22 cellular contexts compared by ENCODE assay signal in genomic region chr16:65413861-65414260, GRCh38.
DNase-seq lines count a peak whose midpoint lies in the region; ATAC-seq, FAIRE-seq and TF ChIP-seq lines count a peak whose summit lies in the region.
"Had no signal": no experiment of that assay in that cellular context is flagged by ENCODE, and none has a peak within 500 bp of the region (broad histone marks: within the 10 kb centered on the region; RNA-seq: fewer than 3 reads in every experiment).

No MANE protein-coding gene starts in this region.

- POLR2A ChIA-PET in PC-3 (lab: Charles Lee; ENCODE audit: unreplicated experiment), result no interaction called here

- H3K36me3 ChIP-seq in PC-3 (ENCODE audit: low read depth, low read length) (no peaks in the 10 kb centered on the region), bronchial epithelial cell (ENCODE audit: control insufficient read depth, insufficient read depth, low read length) (no peaks in the 10 kb centered on the region)
- H3K36me3 ChIP-seq: SJCRH30 had no signal

- FAIRE-seq in bronchial epithelial cell (lab: Jason Lieb, UNC), result no peak
- FAIRE-seq: GM19239, H1 had no signal

- no peaks in the 10 kb centered on the region for H3K9me3 ChIP-seq in PC-3 (ENCODE audit: low read length)
- H3K9me3 ChIP-seq: SJCRH30 had no signal

- ATAC-seq in PC-3 (no peak; the same call in 1 of the 2 replicates), GM19035 (IDR thresholded peaks at IDR 0.05; ENCODE audit: unreplicated experiment) (no peak)

- H3K36me3 Mint-ChIP-seq in activated naive CD4-positive, alpha-beta T cell treated with anti-CD3 and anti-CD28 coated beads, Interleukin-2, amount 10 ng/mL, durations not matched to agents 7 days and 5 days, result no peaks in the 10 kb centered on the region

- peaks cover 10% of the 10 kb centered on the region for H3F3A ChIP-seq in PC-3 (ENCODE audit: low read length, unreplicated experiment)

- no peaks in the 10 kb centered on the region for H3K27me3 Mint-ChIP-seq in activated naive CD4-positive, alpha-beta T cell treated with anti-CD3 and anti-CD28 coated beads, Interleukin-2, amount 10 ng/mL, durations not matched to agents 7 days and 5 days

- H3K4me3 Mint-ChIP-seq in activated naive CD4-positive, alpha-beta T cell treated with anti-CD3 and anti-CD28 coated beads, Interleukin-2, amount 10 ng/mL, durations not matched to agents 7 days and 5 days, result no peak overlapping the region

- H3K9me2 ChIP-seq in PC-3 (replicated peaks; ENCODE audit: low read length), result no peaks in the 10 kb centered on the region

- peaks cover 11% of the 10 kb centered on the region for H3K9me3 Mint-ChIP-seq in activated naive CD4-positive, alpha-beta T cell treated with anti-CD3 and anti-CD28 coated beads, Interleukin-2, amount 10 ng/mL, durations not matched to agents 7 days and 5 days

- intact Hi-C loops in PC-3 (cut with micrococcal nuclease), result loop anchor here (2.0 to 10.0 kb wide), 5 partner anchors 37 to 861 kb away; partner anchors contain the start of gene CDH11

- H4K20me1 ChIP-seq in PC-3 (ENCODE audit: low read length), result no peaks in the 10 kb centered on the region

- H3K4me2 ChIP-seq in PC-3 (ENCODE audit: low read length), result peak overlapping the region; percentile 72
- H3K4me2 ChIP-seq: PC-9 had no signal

- BruUV-seq in PC-3 (replicated peaks; lab: Mats Ljungman, UMichigan), result no TSS peak

- H3K27ac Mint-ChIP-seq in activated naive CD4-positive, alpha-beta T cell treated with anti-CD3 and anti-CD28 coated beads, Interleukin-2, amount 10 ng/mL, durations not matched to agents 7 days and 5 days, result no peak overlapping the region

- H3K4me3 ChIP-seq in PC-3 (ENCODE audit: low read length), result no peak overlapping the region
- no peak overlapping the region for H3K4me3 ChIP-seq in bronchial epithelial cell (ENCODE audit: low read depth, low read length)
- H3K4me3 ChIP-seq: PC-9, SJCRH30 had no signal

- H3K9ac ChIP-seq in PC-3 (ENCODE audit: low read length), result no peak overlapping the region; the same call in 1 of the 2 replicates

- H3K79me2 ChIP-seq in PC-3 (ENCODE audit: low read length), result no peaks in the 10 kb centered on the region

- CTCF ChIA-PET in PC-3 (lab: Charles Lee), result no interaction called here
- CTCF ChIA-PET in activated naive CD4-positive, alpha-beta T cell treated with anti-CD3 and anti-CD28 coated beads, Interleukin-2, amount 10 ng/mL, durations not matched to agents 7 days and 5 days (lab: Charles Lee), result interaction anchor here (0.7 kb wide), 1 partner anchor 48 kb away, joined by 3 read pairs; no protein-coding TSS in a partner anchor

- peak overlapping the region; percentile 93 for H3K27ac ChIP-seq in PC-3 (ENCODE audit: low read length)
- H3K27ac ChIP-seq: PC-9, RWPE1, SJCRH30 had no signal

- H3K4me1 Mint-ChIP-seq in activated naive CD4-positive, alpha-beta T cell treated with anti-CD3 and anti-CD28 coated beads, Interleukin-2, amount 10 ng/mL, durations not matched to agents 7 days and 5 days, result no peaks in the 10 kb centered on the region

- H3K4me1 ChIP-seq in PC-3 (ENCODE audit: insufficient read depth, low read length), result peaks cover 62% of the 10 kb centered on the region

- H3K27me3 ChIP-seq in PC-3 (ENCODE audit: low read length) (no peaks in the 10 kb centered on the region), bronchial epithelial cell (ENCODE audit: control insufficient read depth, insufficient read depth, low read length) (no peaks in the 10 kb centered on the region)
- H3K27me3 ChIP-seq: SJCRH30 had no signal

- DNase-seq in EH (ENCODE audit: low read depth), result peak; percentile 33
- no peak for DNase-seq in PC-3
- peak; percentile 13 for DNase-seq in bronchial epithelial cell (ENCODE audit: low read depth)
- DNase-seq in left kidney (ENCODE audit: low read depth, low spot score), result peak; percentile 4
- DNase-seq in activated naive CD4-positive, alpha-beta T cell treated with anti-CD3 and anti-CD28 coated beads, Interleukin-2, amount 10 ng/mL, durations not matched to agents 7 days and 5 days, result no peak
- DNase-seq in NCI-H1694 (lab: John Stamatoyannopoulos, UW), result no peak
- DNase-seq in HK-2 (ENCODE audit: unreplicated experiment), result no peak
- DNase-seq: ACHN, COR-L47, GF-D8, KBM-7, NCI-H1105, NCI-H2081 treated with DMSO at 0.1 percent for 48 hours, NCI-H510A treated with DMSO at 0.1 percent for 48 hours, NCI-H82, SW 1271 had no signal

- H2AFZ ChIP-seq in PC-3 (ENCODE audit: low read length), result no peak overlapping the region
- H2AFZ ChIP-seq: PC-9 had no signal

- TF ChIP-seq CTCF in PC-3 (conservative IDR thresholded peaks at IDR 0.05; ENCODE audit: low read depth, low read length) (no peak), bronchial epithelial cell (IDR thresholded peaks at IDR 0.05; ENCODE audit: insufficient read depth, low read length, severe bottlenecking) (no peak)

Comparison
In these comparisons a context has a peak if more than half of its experiments do, and no peak if none do; other contexts are left out.
1. DNase-seq: peak in EH (single experiment), bronchial epithelial cell (single experiment) and left kidney (single experiment); none in PC-3 (single experiment), activated naive CD4-positive, alpha-beta T cell treated with anti-CD3 and anti-CD28 coated beads, Interleukin-2, amount 10 ng/mL, durations not matched to agents 7 days and 5 days (single experiment), NCI-H1694 (single experiment) and HK-2 (single experiment).